23 cellular contexts compared by ENCODE assay signal in genomic region chr4:180105362-180105761, GRCh38.
"Had no signal": no experiment of that assay in that cellular context is flagged by ENCODE, and none has a peak within 500 bp of the region (broad histone marks: within the 10 kb centered on the region; RNA-seq: fewer than 3 reads in every experiment).

No MANE protein-coding gene starts in this region.

- ATAC-seq: gastroesophageal sphincter; heart left ventricle; left cardiac atrium; left lung; left ventricle myocardium superior; lower lobe of right lung; mucosa of descending colon; naive thymus-derived CD8-positive, alpha-beta T cell had no signal

- H3K27me3 ChIP-seq: dorsolateral prefrontal cortex, esophagus muscularis mucosa, foreskin keratinocyte, gastroesophageal sphincter, heart left ventricle, hepatocyte, left lung had no signal

- H3K4me2 ChIP-seq: hepatocyte had no signal

- H3K9me3 ChIP-seq: esophagus muscularis mucosa, gastroesophageal sphincter, heart left ventricle, left lung, lower lobe of right lung, mucosa of descending colon had no signal

- H3K4me1 ChIP-seq: esophagus muscularis mucosa, foreskin keratinocyte, gastroesophageal sphincter, heart left ventricle, left lung, lower lobe of right lung had no signal

- H3K36me3 ChIP-seq: esophagus muscularis mucosa, gastroesophageal sphincter, heart left ventricle, left lung, lower lobe of right lung had no signal

- DNase-seq: dermis blood vessel endothelial cell; dorsolateral prefrontal cortex; effector CD4-positive, alpha-beta T cell; effector memory CD4-positive, alpha-beta T cell; heart left ventricle; hypothalamus; immature natural killer cell; islet precursor cell; kidney; left cardiac atrium; left lung; left ventricle myocardium superior; lower lobe of right lung; mesenchymal stem cell; mucosa of descending colon; naive B cell; naive thymus-derived CD8-positive, alpha-beta T cell had no signal

- H3K79me2 ChIP-seq: hepatocyte had no signal

- FAIRE-seq: endothelial cell of umbilical vein, kidney had no signal

- H3K4me3 ChIP-seq: coronary artery, dorsolateral prefrontal cortex, esophagus muscularis mucosa, gastroesophageal sphincter, heart left ventricle, hepatocyte, left lung, lower lobe of right lung, mucosa of descending colon had no signal

- H2AFZ ChIP-seq: hepatocyte had no signal

- H3K27ac ChIP-seq: coronary artery, dorsolateral prefrontal cortex, esophagus muscularis mucosa, foreskin keratinocyte, gastroesophageal sphincter, heart left ventricle, hepatocyte, left lung, lower lobe of right lung had no signal
